Comparison of ENCODE assay signal across 13 cellular contexts in genomic region chr5:79456890-79457583, GRCh38. TPM values are rescaled to one million over a fixed set of nuclear protein-coding genes. Genes with fewer than 3 reads are reported as not detected.
DNase-seq lines count a peak whose midpoint lies in the region; ATAC-seq and TF ChIP-seq lines count a peak whose summit lies in the region.
"Had no signal": no experiment of that assay in that cellular context is flagged by ENCODE, and none has a peak within 500 bp of the region (broad histone marks: within the 10 kb centered on the region; RNA-seq: fewer than 3 reads in every experiment).

No MANE protein-coding gene starts in this region.

- H3K4me1 ChIP-seq in mesendoderm (ENCODE audit: control insufficient read depth, low read depth, low read length) (no peaks in the 10 kb centered on the region), right cardiac atrium (ENCODE audit: control insufficient read depth, insufficient read depth, low read length) (no peaks in the 10 kb centered on the region)
- H3K4me1 ChIP-seq: tibial artery had no signal

- H3K79me1 ChIP-seq in mesendoderm (ENCODE audit: low read length): peaks cover 9% of the 10 kb centered on the region

- H3K79me2 ChIP-seq in mesendoderm (ENCODE audit: control insufficient read depth, insufficient read depth, low read length): peaks cover 9% of the 10 kb centered on the region

- H3K27me3 Mint-ChIP-seq in chondrocyte (ENCODE audit: low read depth): no peaks in the 10 kb centered on the region

- no peak overlapping the region for H2BK5ac ChIP-seq in mesendoderm (ENCODE audit: low read length)

- no peak overlapping the region for H3K27ac Mint-ChIP-seq in chondrocyte (ENCODE audit: unreplicated experiment)
- H3K27ac Mint-ChIP-seq: B cell had no signal

- H3K9ac ChIP-seq in mesendoderm (ENCODE audit: low read length): no peak overlapping the region

- peaks cover 4% of the 10 kb centered on the region for H3K4me1 Mint-ChIP-seq in chondrocyte (ENCODE audit: low read depth)

- H3K27me3 ChIP-seq in mesendoderm (ENCODE audit: insufficient read depth, low read length, poor library complexity) (no peaks in the 10 kb centered on the region), right cardiac atrium (ENCODE audit: control insufficient read depth, insufficient read depth) (no peaks in the 10 kb centered on the region)
- H3K27me3 ChIP-seq: cardiac muscle cell, tibial artery had no signal

- no peak overlapping the region for H3K4me2 ChIP-seq in mesendoderm (ENCODE audit: low read length)

- H3K18ac ChIP-seq in mesendoderm (ENCODE audit: low read length): no peak overlapping the region

- no peak overlapping the region for H3K4ac ChIP-seq in mesendoderm (ENCODE audit: low read depth, low read length)

- H3K4me3 ChIP-seq in GM12865 (ENCODE audit: low read depth, low read length) (no peak overlapping the region), mesendoderm (ENCODE audit: low read length) (no peak overlapping the region), right cardiac atrium (ENCODE audit: low read length) (no peak overlapping the region)
- H3K4me3 ChIP-seq: cardiac muscle cell, tibial artery had no signal

- no peak overlapping the region for H3K23ac ChIP-seq in mesendoderm (ENCODE audit: low read length)

- WGBS in mesendoderm (ENCODE audit: extremely low coverage, insufficient coverage, low lambda C conversion rate): no CpG with 5 or more reads among the region's 2 CpGs
- 76% methylated on average over 2 of the region's 2 CpGs for WGBS in right cardiac atrium

- no peak overlapping the region for H3K4me3 Mint-ChIP-seq in chondrocyte (ENCODE audit: unreplicated experiment)
- H3K4me3 Mint-ChIP-seq: B cell had no signal

- no peak overlapping the region for H2BK120ac ChIP-seq in mesendoderm (ENCODE audit: low read depth, low read length)

- no peaks in the 10 kb centered on the region for H3K36me3 ChIP-seq in mesendoderm (ENCODE audit: control insufficient read depth, insufficient read depth, low read length)
- H3K36me3 ChIP-seq: cardiac muscle cell, tibial artery had no signal

- H2BK15ac ChIP-seq in mesendoderm (replicated peaks; ENCODE audit: low read depth): no peak overlapping the region

- no peak overlapping the region for H3K56ac ChIP-seq in mesendoderm (ENCODE audit: low read length)

- no peak for TF ChIP-seq CTCF in GM12865 (IDR thresholded peaks at IDR 0.05; ENCODE audit: insufficient read depth, low read depth, low read length, missing control alignments)
- TF ChIP-seq CTCF in chondrocyte (IDR thresholded peaks at IDR 0.05): no peak

- peak; percentile 83 for ATAC-seq in GM19324 (IDR thresholded peaks at IDR 0.05; ENCODE audit: low FRiP score, unreplicated experiment)
- peak; percentile 85 for ATAC-seq in HG02759 (IDR thresholded peaks at IDR 0.05; ENCODE audit: unreplicated experiment)
- peak; percentile 55 for ATAC-seq in HG03571 (IDR thresholded peaks at IDR 0.05; ENCODE audit: unreplicated experiment)
- ATAC-seq in HG02571 (IDR thresholded peaks at IDR 0.05; ENCODE audit: unreplicated experiment): no peak
- ATAC-seq in right cardiac atrium: no peak

- DNase-seq in GM12865 (ENCODE audit: low read depth) (peak; percentile 73), mesendoderm (no peak), chondrocyte (ENCODE audit: low spot score) (no peak), right cardiac atrium (no peak)
- DNase-seq: NCI-H1105 treated with DMSO at 0.1 percent for 48 hours, NCI-H524 treated with DMSO at 0.1 percent for 48 hours, tibial artery had no signal

- H4K8ac ChIP-seq in mesendoderm (ENCODE audit: low read depth, low read length): no peak overlapping the region

- no peak overlapping the region for H2AK5ac ChIP-seq in mesendoderm (ENCODE audit: low read length)

- no peak overlapping the region for H4K5ac ChIP-seq in mesendoderm (ENCODE audit: low read length)

- no peaks in the 10 kb centered on the region for H3K9me3 Mint-ChIP-seq in chondrocyte (ENCODE audit: low read depth)

- no peaks in the 10 kb centered on the region for H3K9me3 ChIP-seq in right cardiac atrium (ENCODE audit: control insufficient read depth, low read length)
- H3K9me3 ChIP-seq: tibial artery had no signal

- H3K27ac ChIP-seq in mesendoderm (ENCODE audit: low read depth, low read length) (no peak overlapping the region), right cardiac atrium (ENCODE audit: low read length) (no peak overlapping the region)
- H3K27ac ChIP-seq: cardiac muscle cell, tibial artery had no signal

- intact Hi-C loops in right cardiac atrium (cut with DNase I): no loop called here

- peaks cover 5% of the 10 kb centered on the region for H3K36me3 Mint-ChIP-seq in chondrocyte (ENCODE audit: low read depth)

RNA-seq across cellular contexts. Expression of gene HOMER1, which starts 56.9 kb away (rescaled TPM):
- polyA plus RNA-seq in mesendoderm (2013, experiment 1 of 2): 67.4 TPM
- polyA plus RNA-seq in mesendoderm (2013, experiment 2 of 2): 65.4 TPM
- total RNA-seq in chondrocyte: 14.3 to 19.1 TPM (median 15.8 TPM) in 3 replicates
- total RNA-seq in right cardiac atrium: 10 to 100 TPM; 30.7 to 57.6 (median 46.8) TPM
- 10.0 TPM for polyA plus RNA-seq in right cardiac atrium

Comparison
In these comparisons a context has a peak if more than half of its experiments do, and no peak if none do; other contexts are left out.
1. ATAC-seq: peak in GM19324 (single experiment), HG02759 (single experiment) and HG03571 (single experiment); none in HG02571 (single experiment) and right cardiac atrium (0 of 2).